ENCODE assay signal across 22 cellular contexts in the genomic region with DNA sequence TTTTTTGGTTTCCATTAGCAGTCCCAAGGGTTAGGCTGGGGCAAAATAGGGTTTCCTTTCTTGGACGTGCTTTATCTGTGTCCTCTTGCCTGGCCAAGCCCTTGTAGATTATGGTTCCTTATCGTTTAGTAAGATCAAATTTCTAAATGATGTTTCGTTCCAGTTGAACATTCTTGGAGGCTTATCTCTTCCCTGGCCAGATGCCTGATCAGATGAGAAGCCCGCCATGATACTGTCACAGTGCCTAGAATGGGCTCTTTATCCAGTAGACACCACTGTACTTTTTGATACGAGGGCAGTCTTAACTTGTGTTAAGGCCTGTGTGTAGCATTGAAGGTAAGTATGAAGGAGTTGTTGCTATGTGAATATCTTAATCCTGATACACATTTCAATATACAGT.
"Had no signal": no experiment of that assay in that cellular context is flagged by ENCODE, and none has a peak within 500 bp of the region (broad histone marks: within the 10 kb centered on the region; RNA-seq: fewer than 3 reads in every experiment).

No MANE protein-coding gene starts in this region.

- H3K4me2 ChIP-seq: KMS-11, PC-9 had no signal

- H3K9me3 ChIP-seq: Peyer's patch, SJSA1 had no signal

- H3K9ac ChIP-seq: KMS-11 had no signal

- H3K4me1 ChIP-seq: Peyer's patch, SJSA1 had no signal

- H3K4me3 ChIP-seq: PC-9, Peyer's patch, SJSA1, SK-N-MC had no signal

- FAIRE-seq: HepG2 had no signal

- DNase-seq: IMR-90; Kasumi-1; MM.1S; NCI-H1694; NCI-H187 treated with DMSO at 0.1 percent for 48 hours; NCI-H2171; NCI-H226; NCI-H446; NCI-H510A; NCI-H524 treated with DMSO at 0.1 percent for 48 hours; NCI-H82; NK-92 treated with Interleukin-12 subunit alpha and Interleukin-12 subunit beta, amount 100 ng/mL, for 24 hours; OCI-M1; PC-9; Peyer's patch; SIG-M5; T-helper 1 cell had no signal

- H2AFZ ChIP-seq: PC-9 had no signal

- H3K27me3 ChIP-seq: Peyer's patch, SJSA1 had no signal

- ATAC-seq: HepG2, Right ventricle myocardium inferior had no signal

- H3K27ac ChIP-seq: KMS-11, PC-9, Peyer's patch, SJSA1, SK-N-MC had no signal
